ENCODE assay signal across 1 cellular context in the genomic region with DNA sequence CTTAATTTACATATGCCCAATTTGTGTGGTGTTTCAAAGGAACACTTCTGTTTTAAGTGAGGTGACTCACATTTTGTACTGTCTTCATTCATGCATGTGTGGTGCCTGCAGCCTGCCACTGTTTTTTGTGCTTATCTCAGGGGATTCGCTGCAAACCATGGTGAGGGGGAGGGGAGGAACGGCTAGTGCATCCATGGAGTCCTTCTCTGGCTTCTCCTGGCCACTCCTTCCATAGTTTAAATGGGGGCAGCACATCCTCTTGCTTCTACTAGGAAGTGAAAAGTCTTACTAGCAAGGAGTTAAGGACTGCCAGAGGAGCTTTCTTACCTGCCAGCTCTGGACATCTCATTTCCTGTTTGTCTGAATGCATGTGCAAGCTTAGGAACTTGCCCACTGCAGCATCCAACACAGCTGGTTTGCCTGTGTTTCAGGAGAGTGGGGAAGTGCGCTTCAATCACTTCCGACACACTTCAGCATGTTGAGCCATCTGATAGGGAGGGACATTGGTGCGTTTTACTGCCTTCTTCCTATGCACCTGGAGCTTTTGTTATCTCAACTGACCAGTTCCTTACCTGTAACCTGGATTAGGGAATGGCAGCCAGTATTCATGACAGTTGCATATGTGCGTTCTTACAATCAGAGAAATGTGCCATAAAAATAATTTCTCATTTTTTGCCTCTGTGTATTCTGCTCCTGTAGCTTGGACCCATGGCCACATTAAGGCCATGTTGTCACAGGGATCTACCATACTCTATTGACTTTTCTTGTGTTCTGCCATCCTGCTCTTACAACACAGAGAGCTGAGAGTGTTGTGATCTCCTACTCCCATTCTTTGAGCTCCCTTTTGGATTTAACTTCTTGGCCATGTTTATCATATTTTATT.
TF ChIP-seq lines count a peak whose summit lies in the region.

No MANE protein-coding gene starts in this region.

TF ChIP-seq in K562, 482 proteins besides CTCF, POLR2A, EP300 and RAD21 (continued from another document):
- TF ChIP-seq, protein P1, sequence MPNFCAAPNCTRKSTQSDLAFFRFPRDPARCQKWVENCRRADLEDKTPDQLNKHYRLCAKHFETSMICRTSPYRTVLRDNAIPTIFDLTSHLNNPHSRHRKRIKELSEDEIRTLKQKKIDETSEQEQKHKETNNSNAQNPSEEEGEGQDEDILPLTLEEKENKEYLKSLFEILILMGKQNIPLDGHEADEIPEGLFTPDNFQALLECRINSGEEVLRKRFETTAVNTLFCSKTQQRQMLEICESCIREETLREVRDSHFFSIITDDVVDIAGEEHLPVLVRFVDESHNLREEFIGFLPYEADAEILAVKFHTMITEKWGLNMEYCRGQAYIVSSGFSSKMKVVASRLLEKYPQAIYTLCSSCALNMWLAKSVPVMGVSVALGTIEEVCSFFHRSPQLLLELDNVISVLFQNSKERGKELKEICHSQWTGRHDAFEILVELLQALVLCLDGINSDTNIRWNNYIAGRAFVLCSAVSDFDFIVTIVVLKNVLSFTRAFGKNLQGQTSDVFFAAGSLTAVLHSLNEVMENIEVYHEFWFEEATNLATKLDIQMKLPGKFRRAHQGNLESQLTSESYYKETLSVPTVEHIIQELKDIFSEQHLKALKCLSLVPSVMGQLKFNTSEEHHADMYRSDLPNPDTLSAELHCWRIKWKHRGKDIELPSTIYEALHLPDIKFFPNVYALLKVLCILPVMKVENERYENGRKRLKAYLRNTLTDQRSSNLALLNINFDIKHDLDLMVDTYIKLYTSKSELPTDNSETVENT (CRISPR knock-in tag; IDR thresholded peaks at IDR 0.05): no peak
- TF ChIP-seq XRCC5 (IDR thresholded peaks at IDR 0.05; ENCODE audit: low read depth, low read length) (no peak), DIDO1 (tag; IDR thresholded peaks at IDR 0.05; ENCODE audit: low read depth) (no peak), NCOR1 (IDR thresholded peaks at IDR 0.05) (no peak), KHSRP (IDR thresholded peaks at IDR 0.05) (no peak), ZNF785 (CRISPR knock-in tag; IDR thresholded peaks at IDR 0.05) (no peak), NFIC (IDR thresholded peaks at IDR 0.05) (no peak), CLOCK (CRISPR knock-in tag; IDR thresholded peaks at IDR 0.05; ENCODE audit: borderline replicate concordance) (no peak), YBX1 (IDR thresholded peaks at IDR 0.05) (no peak), NCOA1 (IDR thresholded peaks at IDR 0.05; ENCODE audit: low read depth) (no peak), TFAM (CRISPR knock-in tag; conservative IDR thresholded peaks at IDR 0.05) (no peak), ZNF347 (CRISPR knock-in tag; IDR thresholded peaks at IDR 0.05; ENCODE audit: low read depth) (no peak), CHD4 (IDR thresholded peaks at IDR 0.05; ENCODE audit: insufficient read depth, insufficient replicate concordance, low read depth, low read length, poor library complexity, severe bottlenecking) (no peak), ZNF695 (CRISPR knock-in tag; IDR thresholded peaks at IDR 0.05) (no peak), KLF10 (CRISPR knock-in tag; IDR thresholded peaks at IDR 0.05) (no peak), HSF4 (CRISPR knock-in tag; IDR thresholded peaks at IDR 0.05; ENCODE audit: borderline replicate concordance) (no peak), PRMT5 (CRISPR knock-in tag; IDR thresholded peaks at IDR 0.05) (no peak), CSDE1 (IDR thresholded peaks at IDR 0.05) (no peak), OTX1 (CRISPR knock-in tag; IDR thresholded peaks at IDR 0.05) (no peak), TEAD4 (IDR thresholded peaks at IDR 0.05; ENCODE audit: low read length) (peak; percentile 66), TEAD4 (CRISPR knock-in tag; IDR thresholded peaks at IDR 0.05; ENCODE audit: borderline replicate concordance) (no peak), CBFA2T3 (IDR thresholded peaks at IDR 0.05) (peak; percentile 84), PRDM10 (IDR thresholded peaks at IDR 0.05; ENCODE audit: partially characterized antibody) (no peak), NR2F6 (CRISPR knock-in tag; IDR thresholded peaks at IDR 0.05) (no peak), ZNF274 (IDR thresholded peaks at IDR 0.05; ENCODE audit: borderline replicate concordance, low read depth, low read length) (no peak), SPI1 (IDR thresholded peaks at IDR 0.05; ENCODE audit: borderline replicate concordance, low read depth, low read length) (peak; percentile 81), CREM (IDR thresholded peaks at IDR 0.05; ENCODE audit: low read depth) (peak; percentile 39), XRCC3 (IDR thresholded peaks at IDR 0.05) (no peak), TRIM24 (IDR thresholded peaks at IDR 0.05) (peak; percentile 37 to 40; a peak in 3 of 4 replicates), EP400 (IDR thresholded peaks at IDR 0.05) (no peak), YY1 (IDR thresholded peaks at IDR 0.05; ENCODE audit: borderline replicate concordance in 1 of 3, control insufficient read depth in 1 of 3, extremely low read depth in 1 of 3, insufficient read depth in 3 of 3, insufficient read length in 1 of 3, insufficient replicate concordance in 2 of 3, low read depth in 1 of 3, low read length in 2 of 3) (peak in 1 of 3 experiments; percentile 32), CHD1 (IDR thresholded peaks at IDR 0.05; ENCODE audit: low read length) (no peak)
- TF ChIP-seq, protein P2, sequence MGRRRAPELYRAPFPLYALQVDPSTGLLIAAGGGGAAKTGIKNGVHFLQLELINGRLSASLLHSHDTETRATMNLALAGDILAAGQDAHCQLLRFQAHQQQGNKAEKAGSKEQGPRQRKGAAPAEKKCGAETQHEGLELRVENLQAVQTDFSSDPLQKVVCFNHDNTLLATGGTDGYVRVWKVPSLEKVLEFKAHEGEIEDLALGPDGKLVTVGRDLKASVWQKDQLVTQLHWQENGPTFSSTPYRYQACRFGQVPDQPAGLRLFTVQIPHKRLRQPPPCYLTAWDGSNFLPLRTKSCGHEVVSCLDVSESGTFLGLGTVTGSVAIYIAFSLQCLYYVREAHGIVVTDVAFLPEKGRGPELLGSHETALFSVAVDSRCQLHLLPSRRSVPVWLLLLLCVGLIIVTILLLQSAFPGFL (CRISPR knock-in tag; IDR thresholded peaks at IDR 0.05): no peak
- TF ChIP-seq, protein P3, sequence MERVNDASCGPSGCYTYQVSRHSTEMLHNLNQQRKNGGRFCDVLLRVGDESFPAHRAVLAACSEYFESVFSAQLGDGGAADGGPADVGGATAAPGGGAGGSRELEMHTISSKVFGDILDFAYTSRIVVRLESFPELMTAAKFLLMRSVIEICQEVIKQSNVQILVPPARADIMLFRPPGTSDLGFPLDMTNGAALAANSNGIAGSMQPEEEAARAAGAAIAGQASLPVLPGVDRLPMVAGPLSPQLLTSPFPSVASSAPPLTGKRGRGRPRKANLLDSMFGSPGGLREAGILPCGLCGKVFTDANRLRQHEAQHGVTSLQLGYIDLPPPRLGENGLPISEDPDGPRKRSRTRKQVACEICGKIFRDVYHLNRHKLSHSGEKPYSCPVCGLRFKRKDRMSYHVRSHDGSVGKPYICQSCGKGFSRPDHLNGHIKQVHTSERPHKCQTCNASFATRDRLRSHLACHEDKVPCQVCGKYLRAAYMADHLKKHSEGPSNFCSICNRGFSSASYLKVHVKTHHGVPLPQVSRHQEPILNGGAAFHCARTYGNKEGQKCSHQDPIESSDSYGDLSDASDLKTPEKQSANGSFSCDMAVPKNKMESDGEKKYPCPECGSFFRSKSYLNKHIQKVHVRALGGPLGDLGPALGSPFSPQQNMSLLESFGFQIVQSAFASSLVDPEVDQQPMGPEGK (CRISPR knock-in tag; IDR thresholded peaks at IDR 0.05; ENCODE audit: borderline replicate concordance): no peak
- TF ChIP-seq, protein P4, sequence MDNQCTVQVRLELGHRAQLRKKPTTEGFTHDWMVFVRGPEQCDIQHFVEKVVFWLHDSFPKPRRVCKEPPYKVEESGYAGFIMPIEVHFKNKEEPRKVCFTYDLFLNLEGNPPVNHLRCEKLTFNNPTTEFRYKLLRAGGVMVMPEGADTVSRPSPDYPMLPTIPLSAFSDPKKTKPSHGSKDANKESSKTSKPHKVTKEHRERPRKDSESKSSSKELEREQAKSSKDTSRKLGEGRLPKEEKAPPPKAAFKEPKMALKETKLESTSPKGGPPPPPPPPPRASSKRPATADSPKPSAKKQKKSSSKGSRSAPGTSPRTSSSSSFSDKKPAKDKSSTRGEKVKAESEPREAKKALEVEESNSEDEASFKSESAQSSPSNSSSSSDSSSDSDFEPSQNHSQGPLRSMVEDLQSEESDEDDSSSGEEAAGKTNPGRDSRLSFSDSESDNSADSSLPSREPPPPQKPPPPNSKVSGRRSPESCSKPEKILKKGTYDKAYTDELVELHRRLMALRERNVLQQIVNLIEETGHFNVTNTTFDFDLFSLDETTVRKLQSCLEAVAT (IDR thresholded peaks at IDR 0.05): no peak
- TF ChIP-seq, protein P5, sequence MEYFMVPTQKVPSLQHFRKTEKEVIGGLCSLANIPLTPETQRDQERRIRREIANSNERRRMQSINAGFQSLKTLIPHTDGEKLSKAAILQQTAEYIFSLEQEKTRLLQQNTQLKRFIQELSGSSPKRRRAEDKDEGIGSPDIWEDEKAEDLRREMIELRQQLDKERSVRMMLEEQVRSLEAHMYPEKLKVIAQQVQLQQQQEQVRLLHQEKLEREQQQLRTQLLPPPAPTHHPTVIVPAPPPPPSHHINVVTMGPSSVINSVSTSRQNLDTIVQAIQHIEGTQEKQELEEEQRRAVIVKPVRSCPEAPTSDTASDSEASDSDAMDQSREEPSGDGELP (CRISPR knock-in tag; IDR thresholded peaks at IDR 0.05; ENCODE audit: borderline replicate concordance): peak; percentile 75
TF ChIP-seq in K562: peak in this region for 52.
